2 cellular contexts compared by ENCODE assay signal in genomic region chr12:111953455-111953854, GRCh38.
TF ChIP-seq lines count a peak whose summit lies in the region.

No MANE protein-coding gene starts in this region.

TF ChIP-seq in endothelial cell of umbilical vein, 7 proteins besides CTCF, POLR2A, EP300 and RAD21:
- TF ChIP-seq GATA2 (IDR thresholded peaks at IDR 0.05; ENCODE audit: insufficient read depth, insufficient read length, low read depth, low read length) (no peak), FOS (IDR thresholded peaks at IDR 0.05; ENCODE audit: borderline replicate concordance, insufficient read depth, low read length) (no peak), EZH2 (IDR thresholded peaks at IDR 0.05; ENCODE audit: borderline replicate concordance, low read depth, low read length, severe bottlenecking) (no peak), JUN (IDR thresholded peaks at IDR 0.05; ENCODE audit: borderline replicate concordance, insufficient read depth, insufficient read length, low read depth) (no peak), MAX (IDR thresholded peaks at IDR 0.05; ENCODE audit: insufficient read depth, insufficient read length) (no peak)

TF ChIP-seq in HepG2, 621 proteins besides CTCF, POLR2A, EP300 and RAD21 (continues in another document):
- TF ChIP-seq PAWR (CRISPR knock-in tag; IDR thresholded peaks at IDR 0.05; ENCODE audit: borderline replicate concordance) (no peak), CC2D1A (CRISPR knock-in tag; IDR thresholded peaks at IDR 0.05) (no peak), ATF7-NPFF (CRISPR knock-in tag; IDR thresholded peaks at IDR 0.05; ENCODE audit: low read depth) (no peak), SIX1 (CRISPR knock-in tag; IDR thresholded peaks at IDR 0.05; ENCODE audit: borderline replicate concordance) (no peak), CREB1 (IDR thresholded peaks at IDR 0.05) (no peak), CREB1 (CRISPR knock-in tag; IDR thresholded peaks at IDR 0.05) (no peak), ZNF781 (CRISPR knock-in tag; IDR thresholded peaks at IDR 0.05; ENCODE audit: borderline replicate concordance, not compliant biosample characterization) (no peak), ZHX1 (CRISPR knock-in tag; IDR thresholded peaks at IDR 0.05; ENCODE audit: low read depth) (no peak), GMEB2 (CRISPR knock-in tag; IDR thresholded peaks at IDR 0.05; ENCODE audit: low read depth) (no peak), KIAA2018 (CRISPR knock-in tag; IDR thresholded peaks at IDR 0.05; ENCODE audit: borderline replicate concordance) (no peak), PITX1 (CRISPR knock-in tag; IDR thresholded peaks at IDR 0.05) (peak; percentile 33; the same call in 1 of the 2 replicates), KLF12 (CRISPR knock-in tag; IDR thresholded peaks at IDR 0.05; ENCODE audit: borderline replicate concordance) (no peak), ZNF318 (CRISPR knock-in tag; IDR thresholded peaks at IDR 0.05) (no peak), JARID2 (CRISPR knock-in tag; IDR thresholded peaks at IDR 0.05; ENCODE audit: insufficient replicate concordance) (no peak), ZNF574 (CRISPR knock-in tag; IDR thresholded peaks at IDR 0.05) (no peak), GLI4 (CRISPR knock-in tag; IDR thresholded peaks at IDR 0.05; ENCODE audit: borderline replicate concordance) (no peak), ZNF670 (CRISPR knock-in tag; IDR thresholded peaks at IDR 0.05; ENCODE audit: borderline replicate concordance) (no peak), TBX2 (CRISPR knock-in tag; IDR thresholded peaks at IDR 0.05; ENCODE audit: borderline replicate concordance) (no peak), HNF4A (CRISPR knock-in tag; IDR thresholded peaks at IDR 0.05) (peak; percentile 41), FOSL2 (CRISPR knock-in tag; IDR thresholded peaks at IDR 0.05) (no peak), CEBPG (CRISPR knock-in tag; IDR thresholded peaks at IDR 0.05) (peak; percentile 41; the same call in 1 of the 2 replicates), ZBTB7B (CRISPR knock-in tag; IDR thresholded peaks at IDR 0.05) (no peak), ZNF30 (CRISPR knock-in tag; IDR thresholded peaks at IDR 0.05) (no peak), UBTF (CRISPR knock-in tag; IDR thresholded peaks at IDR 0.05) (no peak), ZNF709 (CRISPR knock-in tag; IDR thresholded peaks at IDR 0.05) (no peak)
